ENCODE assay signal across 26 cellular contexts in genomic region chr2:214057986-214058385, GRCh38.
"Had no signal": no experiment of that assay in that cellular context is flagged by ENCODE, and none has a peak within 500 bp of the region (broad histone marks: within the 10 kb centered on the region; RNA-seq: fewer than 3 reads in every experiment).

No MANE protein-coding gene starts in this region.

- H3K27me3 ChIP-seq: ascending aorta, breast epithelium, cardiac muscle cell, colonic mucosa had no signal

- H3K4me1 ChIP-seq: ascending aorta, breast epithelium, colonic mucosa had no signal

- H3K36me3 ChIP-seq: ascending aorta, breast epithelium, cardiac muscle cell, colonic mucosa had no signal

- H3K4me3 ChIP-seq: ascending aorta, breast epithelium, cardiac muscle cell, colonic mucosa had no signal

- H3K9me3 ChIP-seq: ascending aorta, breast epithelium, colonic mucosa had no signal

- DNase-seq: activated CD4-positive, alpha-beta memory T cell treated with anti-CD3 and anti-CD28 coated beads for 36 hours; activated CD4-positive, alpha-beta T cell treated with anti-CD3 and anti-CD28 coated beads for 36 hours; activated CD4-positive, alpha-beta T cell treated with anti-CD3 and anti-CD28 coated beads, Interleukin-2, amount 10 ng/mL, durations not matched to agents 24 days and 14 days; activated CD4-positive, CD25-positive, alpha-beta regulatory T cell; activated CD4-positive, CD25-positive, alpha-beta regulatory T cell treated with anti-CD3 and anti-CD28 coated beads, Interleukin-2, amount 50 U/mL, for 72 hours; activated CD8-positive, alpha-beta memory T cell treated with anti-CD3 and anti-CD28 coated beads, Interleukin-2, amount 10 ng/mL, durations not matched to agents 7 days and 5 days; activated CD8-positive, alpha-beta memory T cell treated with anti-CD3 and anti-CD28 coated beads, Interleukin-2, amount 50 U/mL, for 4 hours; activated CD8-positive, alpha-beta T cell treated with anti-CD3 and anti-CD28 coated beads, Interleukin-2, amount 10 ng/mL, durations not matched to agents 7 days and 5 days; activated gamma-delta T cell; activated naive CD4-positive, alpha-beta T cell; activated naive CD4-positive, alpha-beta T cell treated with anti-CD3 and anti-CD28 coated beads, Interleukin-2, amount 10 ng/mL, durations not matched to agents 7 days and 5 days; activated naive CD8-positive, alpha-beta T cell treated with anti-CD3 and anti-CD28 coated beads, Interleukin-2, amount 10 ng/mL, durations not matched to agents 7 days and 5 days; activated T-cell treated with anti-CD3 and anti-CD28 coated beads, Interleukin-2, amount 50 U/mL, for 1 hour; activated T-cell treated with anti-CD3 and anti-CD28 coated beads, Interleukin-2, amount 50 U/mL, for 48 hours; central memory CD4-positive, alpha-beta T cell; cerebellar nuclear complex; colonic mucosa; effector CD8-positive, alpha-beta T cell; foreskin fibroblast; head of caudate nucleus; T-helper 2 cell had no signal

- ATAC-seq: activated CD4-positive, alpha-beta T cell treated with anti-CD3 and anti-CD28 coated beads for 36 hours; activated CD8-positive, alpha-beta memory T cell treated with anti-CD3 and anti-CD28 coated beads, Interleukin-2, amount 10 ng/mL, durations not matched to agents 7 days and 5 days; activated CD8-positive, alpha-beta T cell treated with anti-CD3 and anti-CD28 coated beads, Interleukin-2, amount 10 ng/mL, durations not matched to agents 7 days and 5 days; activated naive CD4-positive, alpha-beta T cell treated with anti-CD3 and anti-CD28 coated beads, Interleukin-2, amount 50 U/mL, for 72 hours; esophagus mucosa had no signal
